8 cellular contexts compared by ENCODE assay signal in the genomic region with DNA sequence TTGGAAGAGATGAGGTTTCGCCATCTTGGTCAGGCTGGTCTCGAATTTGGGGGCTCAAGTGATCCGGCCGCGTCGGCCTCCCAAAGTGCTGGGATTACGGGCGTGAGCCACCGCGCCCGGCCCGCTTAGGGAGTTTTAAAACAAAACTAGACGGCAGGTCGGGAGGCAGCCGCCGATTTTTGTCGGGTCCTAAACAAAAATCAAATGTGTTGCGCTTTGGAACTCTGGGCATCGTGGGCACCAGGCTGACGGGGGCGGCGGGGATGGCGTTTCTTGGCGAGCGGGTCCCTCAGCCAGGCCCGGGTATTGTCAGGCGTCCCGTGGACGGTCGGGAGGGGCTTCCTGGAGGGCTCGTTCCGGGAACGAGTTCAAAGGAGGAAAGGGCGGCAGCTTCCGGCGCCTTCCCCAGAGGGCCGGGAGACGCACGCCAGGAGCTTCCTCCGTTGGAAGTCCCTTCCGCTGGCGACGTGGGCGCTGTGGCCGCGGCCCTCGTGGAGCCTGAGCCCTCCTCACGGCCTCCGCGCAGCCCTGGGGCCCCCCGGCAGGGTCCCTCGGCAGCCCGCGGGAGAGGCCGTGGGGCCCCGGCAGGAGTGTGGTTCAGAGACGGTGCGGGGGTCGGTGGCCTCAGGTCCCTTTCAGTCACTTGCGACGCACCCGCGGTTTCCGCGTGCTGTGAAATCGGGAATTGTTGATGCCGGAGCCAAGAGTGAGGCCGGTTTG. TPM values are rescaled to one million over a fixed set of nuclear protein-coding genes. Genes with fewer than 3 reads are reported as not detected.
A peak's percentile ranks its signal among the peaks of the same experiment; 100 is the strongest.
DNase-seq lines count a peak whose midpoint lies in the region; ATAC-seq and TF ChIP-seq lines count a peak whose summit lies in the region.

No MANE protein-coding gene starts in this region.

- peak overlapping the region; percentile 75 for H3K27ac ChIP-seq in left lung

- peaks cover 0 to 29% of the 10 kb centered on the region in 2 donors for H3K36me3 ChIP-seq in left lung

- H3K9me3 ChIP-seq in left lung: no peaks in the 10 kb centered on the region

- H3K4me1 Mint-ChIP-seq in T-cell: peaks cover 18 to 23% (median 21%) of the 10 kb centered on the region in 3 donors

- H3K4me3 ChIP-seq in cardiac fibroblast (replicated peaks in 1 of 2; ENCODE audit: low read depth in 2 of 2, low read length in 2 of 2): peak overlapping the region; percentile 44 to 53
- H3K4me3 ChIP-seq in left lung: peak overlapping the region; percentile 65

- no peaks in the 10 kb centered on the region for H3K27me3 Mint-ChIP-seq in T-cell

- peak; percentile 35 for ATAC-seq in GM19023 (IDR thresholded peaks at IDR 0.05; ENCODE audit: unreplicated experiment)
- ATAC-seq in HG03280 (IDR thresholded peaks at IDR 0.05; ENCODE audit: unreplicated experiment): peak; percentile 16
- ATAC-seq in T-cell (replicated peaks in 1 of 4): peak; percentile 34 to 52 (median 42)
- ATAC-seq in left lung: peak; percentile 73

- intact Hi-C loops in left lung (cut with DNase I): no loop called here

- peaks cover 4% of the 10 kb centered on the region for H3K36me3 Mint-ChIP-seq in T-cell

- DNase-seq in AML-193 (lab: John Stamatoyannopoulos, UW): peak; percentile 44 to 53
- peak in 12 of 34 experiments; percentile 5 to 38 (median 24) for DNase-seq in T-cell
- DNase-seq in cardiac fibroblast (ENCODE audit: low read depth in 2 of 2): peak; percentile 47 to 62
- DNase-seq in left lung: peak; percentile 84 to 93
- peak in 2 of 3 experiments; percentile 21 to 62 for DNase-seq in stimulated activated CD4-positive, alpha-beta T cell treated with anti-CD3 and anti-CD28 coated beads, TNF-alpha, amount 100 ng/mL, for 24 hours (ENCODE audit: low read depth in 3 of 3)
- DNase-seq in NCI-H187 treated with DMSO at 0.1 percent for 48 hours (lab: John Stamatoyannopoulos, UW): no peak

- no peaks in the 10 kb centered on the region for H3K27me3 ChIP-seq in left lung

- H3K4me3 Mint-ChIP-seq in T-cell: peak overlapping the region; percentile 78 to 80 (median 78)

- no peak for TF ChIP-seq CTCF in cardiac fibroblast (IDR thresholded peaks at IDR 0.05; ENCODE audit: low read depth, low read length)
- no peak for TF ChIP-seq CTCF in left lung (IDR thresholded peaks at IDR 0.05)

- peak overlapping the region; percentile 78 for H3K27ac Mint-ChIP-seq in T-cell

- CTCF ChIA-PET in T-cell (lab: Charles Lee): interaction anchor here in 1 of 2 donors (0.6 kb wide), 1 partner anchor 20 kb away, joined by 5 read pairs; no protein-coding TSS in a partner anchor

- no peaks in the 10 kb centered on the region for H3K9me3 Mint-ChIP-seq in T-cell

- H3K4me1 ChIP-seq in left lung: peaks cover 3 to 59% of the 10 kb centered on the region in 2 donors

- POLR2A ChIA-PET in T-cell (lab: Charles Lee): interaction anchor here in 1 of 2 donors (0.6 kb wide), 2 partner anchors 256 to 561 kb away, joined by 3 read pairs; no protein-coding TSS in a partner anchor

RNA-seq across cellular contexts. Expression of gene EMILIN2, which starts 59.2 kb away (rescaled TPM):
- total RNA-seq in T-cell (10 to 100 TPM in 4 of 5 donors, 1 to 10 TPM in 1; 3.3 to 19.2 (median 15.0) TPM), left lung (10 to 100 TPM; 28.2 to 56.2 TPM)

Comparison
In these comparisons a context has a peak if more than half of its experiments do, and no peak if none do; other contexts are left out.
1. ATAC-seq: peak in every context shown above with its lines; median percentile 73 in left lung; 42 in T-cell; 35 in GM19023; 16 in HG03280.